Comparison of ENCODE assay signal across 13 cellular contexts in the genomic region with DNA sequence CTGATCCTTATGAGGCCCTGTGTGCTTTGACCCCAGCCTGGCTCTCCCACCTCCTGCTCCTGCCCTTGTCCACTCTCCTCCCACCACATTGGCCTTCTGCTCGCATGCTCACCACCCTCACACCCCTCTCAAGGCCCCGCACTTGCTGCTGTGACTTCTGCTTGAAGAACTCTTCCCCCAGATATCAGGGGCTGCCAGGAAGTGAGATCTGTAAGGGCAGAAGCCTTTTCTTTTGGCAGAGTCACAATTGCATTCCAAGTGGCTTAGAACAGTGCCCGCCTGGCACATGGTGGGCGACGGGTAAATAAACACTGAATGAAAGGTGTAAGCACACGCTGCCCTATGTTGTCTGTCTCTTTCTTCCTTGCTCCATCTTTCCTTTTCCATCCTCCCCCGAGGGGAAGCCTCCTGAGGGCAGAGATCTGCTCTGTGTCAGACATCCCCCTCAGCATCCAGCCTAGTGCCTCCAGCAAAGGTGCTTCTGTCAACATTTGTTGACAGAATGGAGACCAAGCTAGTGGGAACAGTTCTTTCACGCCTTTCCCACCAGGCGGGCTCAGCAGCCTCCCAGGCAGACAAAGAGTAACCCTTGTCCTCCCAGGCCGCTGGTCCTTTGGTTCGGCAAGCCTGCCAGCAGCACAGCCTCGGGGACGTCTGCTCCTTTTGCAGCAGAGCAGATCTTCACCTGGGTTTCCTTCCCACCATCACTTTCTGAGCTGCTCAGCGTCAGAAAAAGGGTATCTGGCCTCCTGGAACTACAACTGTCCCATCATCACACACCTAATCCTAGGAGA. TPM values are rescaled to one million over a fixed set of nuclear protein-coding genes. Genes with fewer than 3 reads are reported as not detected.
DNase-seq lines count a peak whose midpoint lies in the region; ATAC-seq, FAIRE-seq and TF ChIP-seq lines count a peak whose summit lies in the region.
"Had no signal": no experiment of that assay in that cellular context is flagged by ENCODE, and none has a peak within 500 bp of the region (broad histone marks: within the 10 kb centered on the region; RNA-seq: fewer than 3 reads in every experiment).

No MANE protein-coding gene starts in this region.

- no TSS peak for BruUV-seq in Caco-2 (replicated peaks; lab: Mats Ljungman, UMichigan)

- no peak for ATAC-seq in HG03442 (IDR thresholded peaks at IDR 0.05; ENCODE audit: unreplicated experiment)
- ATAC-seq: Panc1 had no signal

- H3K27ac ChIP-seq in ascending aorta (peak overlapping the region; percentile 85 to 97), kidney (ENCODE audit: low read depth in 2 of 2, low read length in 2 of 2) (no peak overlapping the region), skeletal muscle tissue (ENCODE audit: low read depth, low read length) (peak overlapping the region; percentile 37), thyroid gland (no peak overlapping the region)
- H3K27ac ChIP-seq: upper lobe of left lung had no signal

- H3K9ac ChIP-seq in kidney (ENCODE audit: low read length in 2 of 2) (no peak overlapping the region), skeletal muscle tissue (ENCODE audit: low read depth in 1 of 3, low read length in 3 of 3) (peak overlapping the region in 1 of 3 donors; percentile 46)

- POLR2A ChIA-PET in Caco-2 (lab: Charles Lee): no interaction called here

- TF ChIP-seq POLR2A in thyroid gland (IDR thresholded peaks at IDR 0.05): no peak

- TF ChIP-seq CTCF in Caco-2 (IDR thresholded peaks at IDR 0.05; ENCODE audit: insufficient read depth in 1 of 2, low read depth in 1 of 2, low read length in 1 of 2, severe bottlenecking in 1 of 2, unreplicated experiment in 1 of 2): no peak
- TF ChIP-seq CTCF in ascending aorta (IDR thresholded peaks at IDR 0.05): no peak
- TF ChIP-seq CTCF in kidney (IDR thresholded peaks at IDR 0.05; ENCODE audit: borderline replicate concordance, extremely low read depth, insufficient read depth): no peak
- TF ChIP-seq CTCF in thyroid gland (IDR thresholded peaks at IDR 0.05): no peak

- FAIRE-seq in kidney (lab: Jason Lieb, UNC): no peak

- H3K27me3 ChIP-seq in Caco-2 (replicated peaks; ENCODE audit: control insufficient read depth, insufficient read depth, low read length) (no peaks in the 10 kb centered on the region), ascending aorta (no peaks in the 10 kb centered on the region), skeletal muscle tissue (ENCODE audit: control insufficient read depth in 3 of 3, insufficient read depth in 3 of 3, low read length in 3 of 3) (peaks cover 0 to 5% (median 3%) of the 10 kb centered on the region in 3 donors), thyroid gland (no peaks in the 10 kb centered on the region)
- H3K27me3 ChIP-seq: upper lobe of left lung had no signal

- H3K4me3 ChIP-seq in Caco-2 (ENCODE audit: low read depth, low read length) (no peak overlapping the region), ascending aorta (peak overlapping the region in 1 of 2 donors; percentile 32), kidney (ENCODE audit: low read length in 2 of 2) (no peak overlapping the region), skeletal muscle tissue (ENCODE audit: low read length in 3 of 3) (no peak overlapping the region), thyroid gland (replicated peaks in 1 of 3) (no peak overlapping the region)
- H3K4me3 ChIP-seq: upper lobe of left lung had no signal

- no peaks in the 10 kb centered on the region for H3K9me3 ChIP-seq in Caco-2
- H3K9me3 ChIP-seq in ascending aorta: no peaks in the 10 kb centered on the region
- H3K9me3 ChIP-seq in kidney (ENCODE audit: control insufficient read depth in 1 of 2, low read length in 2 of 2): no peaks in the 10 kb centered on the region
- no peaks in the 10 kb centered on the region for H3K9me3 ChIP-seq in skeletal muscle tissue (ENCODE audit: control insufficient read depth in 3 of 3, low read length in 3 of 3)
- no peaks in the 10 kb centered on the region for H3K9me3 ChIP-seq in thyroid gland
- H3K9me3 ChIP-seq: upper lobe of left lung had no signal

- H3K36me3 ChIP-seq in Caco-2 (ENCODE audit: control insufficient read depth, insufficient read depth, low read length): no peaks in the 10 kb centered on the region
- no peaks in the 10 kb centered on the region for H3K36me3 ChIP-seq in ascending aorta
- H3K36me3 ChIP-seq in kidney (ENCODE audit: control insufficient read depth in 1 of 2, insufficient read depth in 2 of 2, low read length in 2 of 2): no peaks in the 10 kb centered on the region
- no peaks in the 10 kb centered on the region for H3K36me3 ChIP-seq in skeletal muscle tissue (ENCODE audit: control insufficient read depth in 3 of 3, insufficient read depth in 3 of 3, low read length in 3 of 3)
- no peaks in the 10 kb centered on the region for H3K36me3 ChIP-seq in thyroid gland
- H3K36me3 ChIP-seq: upper lobe of left lung had no signal

- DNase-seq in Caco-2: no peak
- peak in 1 of 2 donors; percentile 74 for DNase-seq in ascending aorta (ENCODE audit: low spot score in 2 of 2)
- DNase-seq in kidney: peak; percentile 54
- no peak for DNase-seq in thyroid gland
- DNase-seq in activated CD4-positive, alpha-beta T cell treated with anti-CD3 and anti-CD28 coated beads, Interleukin-2, amount 50 U/mL, for 4 hours: no peak
- no peak for DNase-seq in DMS53 treated with DMSO at 0.1 percent for 48 hours (lab: John Stamatoyannopoulos, UW; ENCODE audit: unreplicated experiment)
- DNase-seq: activated naive CD8-positive, alpha-beta T cell treated with anti-CD3 and anti-CD28 coated beads, Interleukin-2, amount 10 ng/mL, durations not matched to agents 7 days and 5 days; MM.1S; upper lobe of left lung had no signal

- H3K27me3 Mint-ChIP-seq in Caco-2 (ENCODE audit: insufficient read depth, unreplicated experiment): no peaks in the 10 kb centered on the region

- H3K4me1 Mint-ChIP-seq in Caco-2 (ENCODE audit: low read depth, unreplicated experiment): peaks cover 42% of the 10 kb centered on the region

- WGBS in thyroid gland, 2 donors: 73 to 81% methylated on average over 13 to 14 of the region's 14 CpGs

- H3K4me3 Mint-ChIP-seq in Caco-2 (ENCODE audit: unreplicated experiment): no peak overlapping the region
- H3K4me3 Mint-ChIP-seq: activated naive CD8-positive, alpha-beta T cell treated with anti-CD3 and anti-CD28 coated beads, Interleukin-2, amount 10 ng/mL, durations not matched to agents 7 days and 5 days had no signal

- CTCF ChIA-PET in Caco-2 (lab: Charles Lee): no interaction called here

- H3K9me3 Mint-ChIP-seq in Caco-2 (ENCODE audit: unreplicated experiment): peaks cover 8% of the 10 kb centered on the region
- H3K9me3 Mint-ChIP-seq: activated naive CD8-positive, alpha-beta T cell treated with anti-CD3 and anti-CD28 coated beads, Interleukin-2, amount 10 ng/mL, durations not matched to agents 7 days and 5 days had no signal

- H3K4me1 ChIP-seq in Caco-2 (peaks cover 50% of the 10 kb centered on the region), ascending aorta (peaks cover 9 to 19% of the 10 kb centered on the region in 2 donors), kidney (ENCODE audit: control insufficient read depth in 1 of 2, insufficient read depth in 1 of 2, low read depth in 1 of 2, low read length in 2 of 2) (peaks cover 0 to 7% of the 10 kb centered on the region in 2 donors), skeletal muscle tissue (ENCODE audit: control insufficient read depth in 3 of 3, insufficient read depth in 3 of 3, low read length in 3 of 3) (peaks cover 16 to 42% (median 27%) of the 10 kb centered on the region in 3 donors), thyroid gland (peaks cover 0 to 5% of the 10 kb centered on the region in 2 donors)
- H3K4me1 ChIP-seq: upper lobe of left lung had no signal

- H3K27ac Mint-ChIP-seq in Caco-2 (ENCODE audit: unreplicated experiment): peak overlapping the region; percentile 69
- H3K27ac Mint-ChIP-seq: activated naive CD8-positive, alpha-beta T cell treated with anti-CD3 and anti-CD28 coated beads, Interleukin-2, amount 10 ng/mL, durations not matched to agents 7 days and 5 days had no signal

- no peaks in the 10 kb centered on the region for H3K36me3 Mint-ChIP-seq in Caco-2 (ENCODE audit: insufficient read depth, unreplicated experiment)
- H3K36me3 Mint-ChIP-seq: activated naive CD8-positive, alpha-beta T cell treated with anti-CD3 and anti-CD28 coated beads, Interleukin-2, amount 10 ng/mL, durations not matched to agents 7 days and 5 days had no signal

- intact Hi-C loops in Caco-2 (cut with micrococcal nuclease; ENCODE audit: unreplicated experiment) (loop anchor here (2.0 kb wide), 1 partner anchor 67 kb away; no protein-coding TSS in a partner anchor), ascending aorta (cut with DNase I) (loop anchor here (2.0 kb wide), 2 partner anchors 45 to 67 kb away; no protein-coding TSS in a partner anchor), kidney (cut with DNase I) (no loop called here), thyroid gland (cut with DNase I) (no loop called here)

RNA-seq across cellular contexts. Expression of a gene that starts 10.0 kb away (rescaled TPM):
- total RNA-seq in Caco-2 (2022): 37.9 and 40.6 TPM in 2 replicates
- total RNA-seq in ascending aorta: 38.1 TPM
- total RNA-seq in kidney: 45.2 TPM
- polyA plus RNA-seq in kidney (ENCODE audit: insufficient read depth, low read depth, low replicate concordance): 18.1 TPM
- 5.2 TPM for total RNA-seq in skeletal muscle tissue
- total RNA-seq in thyroid gland: 10 to 100 TPM; 29.4 to 49.6 (median 39.4) TPM

RNA-seq across cellular contexts. Expression of a gene that starts 42.9 kb away (rescaled TPM):
- total RNA-seq in Caco-2 (2022) (0.56 and 0.73 TPM in 2 replicates), ascending aorta (not detected), kidney (1.1 TPM), skeletal muscle tissue (21.9 TPM), thyroid gland (10 to 100 TPM in 2 of 4 donors, 1 to 10 TPM in 2; 3.2 to 18.4 (median 12.5) TPM)
- polyA plus RNA-seq in kidney (ENCODE audit: insufficient read depth, low read depth, low replicate concordance): 5.9 TPM
- total RNA-seq: G401 had no signal

RNA-seq across cellular contexts. Expression of a gene that starts 43.4 kb away (rescaled TPM):
- total RNA-seq in Caco-2 (2022) (65.6 and 74.0 TPM in 2 replicates), ascending aorta (36.9 TPM), kidney (99.4 TPM), skeletal muscle tissue (20.9 TPM), thyroid gland (10 to 100 TPM; 31.8 to 53.8 (median 43.6) TPM)
- 5.0 TPM for polyA plus RNA-seq in kidney (ENCODE audit: insufficient read depth, low read depth, low replicate concordance)

Comparison
In these comparisons a context has a peak if more than half of its experiments do, and no peak if none do; other contexts are left out.
1. H3K27ac ChIP-seq: peak in ascending aorta (2 of 2) and skeletal muscle tissue (single experiment); none in kidney (0 of 2) and thyroid gland (0 of 3).
2. intact Hi-C loops: an anchor here in Caco-2 (2.0 kb wide) and ascending aorta (2.0 kb wide); none called in kidney and thyroid gland.